Comparison of ENCODE assay signal across 9 cellular contexts in genomic region chr5:179607449-179607931, GRCh38. TPM values are rescaled to one million over a fixed set of nuclear protein-coding genes. Genes with fewer than 3 reads are reported as not detected.
DNase-seq lines count a peak whose midpoint lies in the region; ATAC-seq and TF ChIP-seq lines count a peak whose summit lies in the region.
"Had no signal": no experiment of that assay in that cellular context is flagged by ENCODE, and none has a peak within 500 bp of the region (broad histone marks: within the 10 kb centered on the region; RNA-seq: fewer than 3 reads in every experiment).

No MANE protein-coding gene starts in this region.

- peaks cover 31 to 39% of the 10 kb centered on the region in 2 donors for H3K4me1 Mint-ChIP-seq in effector memory CD8-positive, alpha-beta T cell (ENCODE audit: low read depth in 2 of 2)
- peaks cover 7% of the 10 kb centered on the region for H3K4me1 Mint-ChIP-seq in neural progenitor cell

- H3K9me3 ChIP-seq in neural progenitor cell (ENCODE audit: low read depth) (no peaks in the 10 kb centered on the region), thyroid gland (no peaks in the 10 kb centered on the region)
- H3K9me3 ChIP-seq: upper lobe of left lung had no signal

- H3K27ac ChIP-seq in neural progenitor cell, result peak overlapping the region; percentile 31
- no peak overlapping the region for H3K27ac ChIP-seq in thyroid gland

- H3K9ac ChIP-seq in neural progenitor cell, result no peak overlapping the region

- H3K4me3 ChIP-seq in neural progenitor cell (no peak overlapping the region), thyroid gland (replicated peaks in 1 of 3) (no peak overlapping the region)
- H3K4me3 ChIP-seq: upper lobe of left lung had no signal

- no peaks in the 10 kb centered on the region for H3K27me3 Mint-ChIP-seq in effector memory CD8-positive, alpha-beta T cell
- H3K27me3 Mint-ChIP-seq in neural progenitor cell (ENCODE audit: insufficient read depth, low read depth), result peaks cover 12% of the 10 kb centered on the region

- WGBS in thyroid gland, 2 donors, result 85% methylated on average over 8 to 9 of the region's 10 CpGs

- no peak for TF ChIP-seq POLR2A in thyroid gland (IDR thresholded peaks at IDR 0.05)

- TF ChIP-seq CTCF in neural progenitor cell (IDR thresholded peaks at IDR 0.05), result no peak
- no peak for TF ChIP-seq CTCF in thyroid gland (IDR thresholded peaks at IDR 0.05)

- DNase-seq in CD1c-positive myeloid dendritic cell (ENCODE audit: extremely low spot score) (peak; percentile 63), NCI-H2171 treated with DMSO at 0.1 percent for 48 hours (lab: John Stamatoyannopoulos, UW) (peak; percentile 71), neural progenitor cell (ENCODE audit: low spot score) (no peak), NK-92 (lab: John Stamatoyannopoulos, UW; ENCODE audit: unreplicated experiment) (no peak), thyroid gland (no peak)
- no peak for DNase-seq in effector memory CD8-positive, alpha-beta T cell
- DNase-seq: upper lobe of left lung had no signal

- peak; percentile 5 for ATAC-seq in effector memory CD8-positive, alpha-beta T cell (replicated peaks)
- ATAC-seq in GM21619 (IDR thresholded peaks at IDR 0.05; ENCODE audit: unreplicated experiment) (no peak), GM18868 (IDR thresholded peaks at IDR 0.05; ENCODE audit: unreplicated experiment) (no peak)

- H3K4me3 Mint-ChIP-seq in effector memory CD8-positive, alpha-beta T cell, result no peak overlapping the region
- no peak overlapping the region for H3K4me3 Mint-ChIP-seq in neural progenitor cell

- H3K9me3 Mint-ChIP-seq in effector memory CD8-positive, alpha-beta T cell, result no peaks in the 10 kb centered on the region
- no peaks in the 10 kb centered on the region for H3K9me3 Mint-ChIP-seq in neural progenitor cell

- peaks cover 80% of the 10 kb centered on the region for H3K36me3 Mint-ChIP-seq in effector memory CD8-positive, alpha-beta T cell (ENCODE audit: insufficient read depth)
- H3K36me3 Mint-ChIP-seq in neural progenitor cell, result peaks cover 29% of the 10 kb centered on the region

- H2AFZ ChIP-seq in neural progenitor cell (replicated peaks), result no peak overlapping the region

- H3K4me2 ChIP-seq in neural progenitor cell, result no peak overlapping the region

- intact Hi-C loops in thyroid gland (cut with DNase I), result no loop called here

- H3K27me3 ChIP-seq in neural progenitor cell, result no peaks in the 10 kb centered on the region
- H3K27me3 ChIP-seq in thyroid gland, result no peaks in the 10 kb centered on the region
- H3K27me3 ChIP-seq: upper lobe of left lung had no signal

- H3K4me1 ChIP-seq in neural progenitor cell (no peaks in the 10 kb centered on the region), thyroid gland (peaks cover 15 to 35% of the 10 kb centered on the region in 2 donors)

- H3F3A ChIP-seq in neural progenitor cell (ENCODE audit: low read depth), result peaks cover 56% of the 10 kb centered on the region

- no peaks in the 10 kb centered on the region for H3K79me2 ChIP-seq in neural progenitor cell (ENCODE audit: low read depth)

- H3K27ac Mint-ChIP-seq in effector memory CD8-positive, alpha-beta T cell, result peak overlapping the region in 1 of 2 donors; percentile 82
- peak overlapping the region; percentile 42 for H3K27ac Mint-ChIP-seq in neural progenitor cell

- H3K36me3 ChIP-seq in neural progenitor cell, result no peaks in the 10 kb centered on the region
- H3K36me3 ChIP-seq in thyroid gland, result peaks cover 59 to 61% of the 10 kb centered on the region in 2 donors

- peaks cover 58% of the 10 kb centered on the region for H4K20me1 ChIP-seq in neural progenitor cell (ENCODE audit: low read depth)

RNA-seq across cellular contexts. Expression of gene HNRNPH1, which starts 16.0 kb away (rescaled TPM):
- 795 and 1,138 TPM in 2 replicates for total RNA-seq in neural progenitor cell (ENCODE audit: low replicate concordance)
- total RNA-seq in thyroid gland, result 100 to 1,000 TPM; 459 to 991 (median 620) TPM

RNA-seq across cellular contexts. Expression of gene RUFY1, which starts 57.1 kb away (rescaled TPM):
- total RNA-seq in neural progenitor cell (ENCODE audit: low replicate concordance) (45.0 and 45.8 TPM in 2 replicates), thyroid gland (10 to 100 TPM; 49.8 to 75.0 (median 63.0) TPM)

Comparison
In these comparisons a context has a peak if more than half of its experiments do, and no peak if none do; other contexts are left out.
1. DNase-seq: peak in CD1c-positive myeloid dendritic cell (single experiment) and NCI-H2171 treated with DMSO at 0.1 percent for 48 hours (single experiment); none in effector memory CD8-positive, alpha-beta T cell (0 of 3), neural progenitor cell (single experiment), NK-92 (single experiment) and thyroid gland (0 of 2).